15 cellular contexts compared by ENCODE assay signal in the genomic region with DNA sequence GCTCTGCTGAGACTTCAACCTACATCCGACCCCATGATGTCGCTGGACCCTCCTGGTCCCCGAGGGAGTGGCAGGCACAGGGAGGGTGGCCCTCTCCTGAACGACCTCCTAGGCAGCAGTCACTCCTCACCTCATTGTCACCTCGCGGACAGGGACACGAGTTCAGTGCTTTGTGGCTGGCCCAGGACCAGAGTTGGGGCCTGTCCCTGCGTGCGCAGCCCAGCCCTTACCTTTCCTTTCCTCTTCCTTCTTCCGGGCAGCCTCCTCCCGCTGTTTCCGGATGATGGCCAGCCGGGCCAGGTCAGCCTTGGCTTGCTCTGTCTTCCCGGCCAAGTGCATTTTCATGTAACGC.
DNase-seq lines count a peak whose midpoint lies in the region; ATAC-seq and TF ChIP-seq lines count a peak whose summit lies in the region.
"Had no signal": no experiment of that assay in that cellular context is flagged by ENCODE, and none has a peak within 500 bp of the region (broad histone marks: within the 10 kb centered on the region; RNA-seq: fewer than 3 reads in every experiment).

No MANE protein-coding gene starts in this region.

- no peak for TF ChIP-seq CTCF in nephron progenitor cell (IDR thresholded peaks at IDR 0.05)
- no peak for TF ChIP-seq CTCF in MM.1S (IDR thresholded peaks at IDR 0.05; ENCODE audit: low read length)

- no peak overlapping the region for H3K9ac ChIP-seq in MM.1S (ENCODE audit: low read length)

- no peak overlapping the region for H3K27ac ChIP-seq in MM.1S (ENCODE audit: low read length)
- H3K27ac ChIP-seq: heart right ventricle, tibial artery had no signal

- no peaks in the 10 kb centered on the region for H3K36me3 ChIP-seq in MM.1S (replicated peaks; ENCODE audit: insufficient read depth, low read length)

- in situ Hi-C loops in GM18951 (cut with MboI; ENCODE audit: low sequenced_read_pairs, unreplicated experiment), result no loop called here

- no peaks in the 10 kb centered on the region for H3K9me2 ChIP-seq in MM.1S (replicated peaks; ENCODE audit: insufficient read depth, low read length)

- no peak overlapping the region for H3K4me3 Mint-ChIP-seq in T-helper 1 cell treated with Interleukin-12 subunit alpha and Interleukin-12 subunit beta and Interleukin-4 antibody, amounts not matched to agents 30 μg/mL and 1 μg/mL, for 36 hours
- H3K4me3 Mint-ChIP-seq in activated naive CD8-positive, alpha-beta T cell treated with anti-CD3 and anti-CD28 coated beads, Interleukin-2, amount 50 U/mL, for 24 hours, result peak overlapping the region; percentile 22
- no peak overlapping the region for H3K4me3 Mint-ChIP-seq in nephron progenitor cell

- ATAC-seq in activated naive CD8-positive, alpha-beta T cell treated with anti-CD3 and anti-CD28 coated beads, Interleukin-2, amount 50 U/mL, for 24 hours, result no peak
- ATAC-seq: heart right ventricle had no signal

- H3K4me1 ChIP-seq in MM.1S (ENCODE audit: low read length), result no peaks in the 10 kb centered on the region

- H3K36me3 Mint-ChIP-seq in T-helper 1 cell treated with Interleukin-12 subunit alpha and Interleukin-12 subunit beta and Interleukin-4 antibody, amounts not matched to agents 30 μg/mL and 1 μg/mL, for 36 hours (ENCODE audit: low read depth), result peaks cover 46% of the 10 kb centered on the region
- peaks cover 60% of the 10 kb centered on the region for H3K36me3 Mint-ChIP-seq in activated naive CD8-positive, alpha-beta T cell treated with anti-CD3 and anti-CD28 coated beads, Interleukin-2, amount 50 U/mL, for 24 hours (ENCODE audit: low read depth)
- H3K36me3 Mint-ChIP-seq in nephron progenitor cell (ENCODE audit: low read depth), result peaks cover 30% of the 10 kb centered on the region

- H3K4me3 ChIP-seq in MM.1S (ENCODE audit: low read length), result no peak overlapping the region
- H3K4me3 ChIP-seq: heart right ventricle, tibial artery had no signal

- H3K27me3 Mint-ChIP-seq in T-helper 1 cell treated with Interleukin-12 subunit alpha and Interleukin-12 subunit beta and Interleukin-4 antibody, amounts not matched to agents 30 μg/mL and 1 μg/mL, for 36 hours (ENCODE audit: low read depth), result no peaks in the 10 kb centered on the region
- H3K27me3 Mint-ChIP-seq in activated naive CD8-positive, alpha-beta T cell treated with anti-CD3 and anti-CD28 coated beads, Interleukin-2, amount 50 U/mL, for 24 hours, result no peaks in the 10 kb centered on the region
- no peaks in the 10 kb centered on the region for H3K27me3 Mint-ChIP-seq in nephron progenitor cell (ENCODE audit: low read depth, poor library complexity)

- no peaks in the 10 kb centered on the region for H3K9me3 ChIP-seq in MM.1S (replicated peaks; ENCODE audit: insufficient read depth, low read length)
- H3K9me3 ChIP-seq: heart right ventricle, tibial artery had no signal

- DNase-seq in T-helper 1 cell, result no peak
- DNase-seq in activated naive CD8-positive, alpha-beta T cell treated with anti-CD3 and anti-CD28 coated beads, Interleukin-2, amount 50 U/mL, for 24 hours, result no peak
- no peak for DNase-seq in nephron progenitor cell
- DNase-seq in MM.1S, result no peak
- DNase-seq in AG20443 (ENCODE audit: low spot score), result no peak
- DNase-seq in NCI-H146 (lab: John Stamatoyannopoulos, UW), result no peak
- DNase-seq: 8988T; effector CD4-positive, alpha-beta T cell; heart right ventricle; kidney; NCI-H524 treated with DMSO at 0.1 percent for 48 hours; stimulated activated CD4-positive, alpha-beta T cell treated with anti-CD3 and anti-CD28 coated beads, Interleukin-4, amount 100 ng/mL, for 24 hours; tibial artery had no signal

- H3K9me3 Mint-ChIP-seq in T-helper 1 cell treated with Interleukin-12 subunit alpha and Interleukin-12 subunit beta and Interleukin-4 antibody, amounts not matched to agents 30 μg/mL and 1 μg/mL, for 36 hours, result no peaks in the 10 kb centered on the region
- H3K9me3 Mint-ChIP-seq in activated naive CD8-positive, alpha-beta T cell treated with anti-CD3 and anti-CD28 coated beads, Interleukin-2, amount 50 U/mL, for 24 hours, result no peaks in the 10 kb centered on the region
- H3K9me3 Mint-ChIP-seq in nephron progenitor cell, result no peaks in the 10 kb centered on the region

- peaks cover 22% of the 10 kb centered on the region for H3K4me1 Mint-ChIP-seq in T-helper 1 cell treated with Interleukin-12 subunit alpha and Interleukin-12 subunit beta and Interleukin-4 antibody, amounts not matched to agents 30 μg/mL and 1 μg/mL, for 36 hours (ENCODE audit: low read depth)
- peaks cover 24% of the 10 kb centered on the region for H3K4me1 Mint-ChIP-seq in activated naive CD8-positive, alpha-beta T cell treated with anti-CD3 and anti-CD28 coated beads, Interleukin-2, amount 50 U/mL, for 24 hours
- H3K4me1 Mint-ChIP-seq in nephron progenitor cell, result peaks cover 43% of the 10 kb centered on the region

- no peak overlapping the region for H2AFZ ChIP-seq in MM.1S (ENCODE audit: low read length)

- peak overlapping the region; percentile 38 for H3K27ac Mint-ChIP-seq in T-helper 1 cell treated with Interleukin-12 subunit alpha and Interleukin-12 subunit beta and Interleukin-4 antibody, amounts not matched to agents 30 μg/mL and 1 μg/mL, for 36 hours
- H3K27ac Mint-ChIP-seq in activated naive CD8-positive, alpha-beta T cell treated with anti-CD3 and anti-CD28 coated beads, Interleukin-2, amount 50 U/mL, for 24 hours, result peak overlapping the region; percentile 74
- H3K27ac Mint-ChIP-seq in nephron progenitor cell, result peak overlapping the region; percentile 97

- no peak overlapping the region for H3K4me2 ChIP-seq in MM.1S (ENCODE audit: low read depth, low read length)

- H3K79me2 ChIP-seq in MM.1S (ENCODE audit: low read length), result peaks cover 12% of the 10 kb centered on the region; the same call in 1 of the 2 replicates

- TF ChIP-seq POLR2A in GM18951 (IDR thresholded peaks at IDR 0.05; ENCODE audit: extremely low read depth, insufficient read depth, insufficient read length), result peak; percentile 3

- no peaks in the 10 kb centered on the region for H4K20me1 ChIP-seq in MM.1S (ENCODE audit: insufficient read depth, low read length)

- H3K27me3 ChIP-seq in MM.1S (replicated peaks; ENCODE audit: insufficient read depth, low read length), result no peaks in the 10 kb centered on the region
- H3K27me3 ChIP-seq: heart right ventricle, tibial artery had no signal

- H3F3A ChIP-seq in MM.1S (ENCODE audit: insufficient read depth, low read length), result no peaks in the 10 kb centered on the region; the same call in 1 of the 2 replicates

Comparison
In these comparisons a context has a peak if more than half of its experiments do, and no peak if none do; other contexts are left out.
1. H3K27ac Mint-ChIP-seq: peak in every context shown above with its lines; median percentile 97 in nephron progenitor cell; 74 in activated naive CD8-positive, alpha-beta T cell treated with anti-CD3 and anti-CD28 coated beads, Interleukin-2, amount 50 U/mL, for 24 hours; 38 in T-helper 1 cell treated with Interleukin-12 subunit alpha and Interleukin-12 subunit beta and Interleukin-4 antibody, amounts not matched to agents 30 μg/mL and 1 μg/mL, for 36 hours.